Comparison of ENCODE assay signal across 8 cellular contexts in genomic region chrX:41275661-41276609, GRCh38. TPM values are rescaled to one million over a fixed set of nuclear protein-coding genes. Genes with fewer than 3 reads are reported as not detected.
DNase-seq lines count a peak whose midpoint lies in the region; ATAC-seq and TF ChIP-seq lines count a peak whose summit lies in the region.

No MANE protein-coding gene starts in this region.

- peak overlapping the region; percentile 71 for H3K27ac ChIP-seq in rectal smooth muscle tissue (ENCODE audit: low read depth, low read length)

- H3K4me3 ChIP-seq in rectal smooth muscle tissue (ENCODE audit: low read length): peak overlapping the region; percentile 63

- peak; percentile 66 for DNase-seq in A172 (ENCODE audit: low spot score)
- peak; percentile 79 for DNase-seq in GM13976 (ENCODE audit: low spot score)
- peak; percentile 77 for DNase-seq in KBM-7
- peak; percentile 33 for DNase-seq in T follicular helper cell (ENCODE audit: low read depth)
- DNase-seq in astrocyte of the hippocampus (ENCODE audit: low read depth, low spot score): peak; percentile 76
- peak; percentile 42 to 44 for DNase-seq in hippocampal formation (lab: John Stamatoyannopoulos, UW)

- peak; percentile 55 for TF ChIP-seq CTCF in GM13976 (IDR thresholded peaks at IDR 0.05; ENCODE audit: borderline replicate concordance, control extremely low read depth, extremely low read depth, insufficient read depth, missing control alignments)

- H3K9ac ChIP-seq in rectal smooth muscle tissue (ENCODE audit: low read length): no peak overlapping the region

- no peak for ATAC-seq in HG03139 (IDR thresholded peaks at IDR 0.05; ENCODE audit: unreplicated experiment)

- in situ Hi-C loops in GM13976 (cut with MboI; ENCODE audit: low sequenced_read_pairs, unreplicated experiment) (no loop called here), KBM-7 (cut with MboI; ENCODE audit: low pct_unique_long_range_greater_than_20kb, low sequenced_read_pairs) (no loop called here)

- no peaks in the 10 kb centered on the region for H3K4me1 ChIP-seq in rectal smooth muscle tissue (ENCODE audit: control insufficient read depth, insufficient read depth, low read length)

- H3K27me3 ChIP-seq in rectal smooth muscle tissue (ENCODE audit: control insufficient read depth, insufficient read depth, low read length): peaks cover 4% of the 10 kb centered on the region

- no peaks in the 10 kb centered on the region for H3K36me3 ChIP-seq in rectal smooth muscle tissue (ENCODE audit: control insufficient read depth, insufficient read depth, low read length)

RNA-seq across cellular contexts. Expression of gene DDX3X, which starts 58.0 kb away (rescaled TPM):
- 205 and 219 TPM in 2 replicates for total RNA-seq in A172 (2014; rRNA removed; shearing (Covaris generic))
